Comparison of ENCODE assay signal across 23 cellular contexts in genomic region chr13:101755228-101755887, GRCh38.
"Had no signal": no experiment of that assay in that cellular context is flagged by ENCODE, and none has a peak within 500 bp of the region (broad histone marks: within the 10 kb centered on the region; RNA-seq: fewer than 3 reads in every experiment).

No MANE protein-coding gene starts in this region.

- H3K4me1 ChIP-seq: psoas muscle, tibial nerve, uterus had no signal

- FAIRE-seq: frontal cortex had no signal

- ATAC-seq: activated CD4-positive, CD25-positive, alpha-beta regulatory T cell treated with anti-CD3 and anti-CD28 coated beads, Interleukin-2, amount 50 U/mL, for 24 hours; left colon; naive thymus-derived CD4-positive, alpha-beta T cell; psoas muscle; right cardiac atrium had no signal

- H3K27ac Mint-ChIP-seq: activated naive CD4-positive, alpha-beta T cell treated with anti-CD3 and anti-CD28 coated beads, Interleukin-2, amount 50 U/mL, for 24 hours; naive thymus-derived CD4-positive, alpha-beta T cell; stimulated activated naive CD8-positive, alpha-beta T cell treated with anti-CD3 and anti-CD28 coated beads, Interleukin-15, Interleukin-2, amounts not matched to agents 100 ng/mL and 50 ng/mL, for 24 hours had no signal

- H3K4me3 Mint-ChIP-seq: activated naive CD4-positive, alpha-beta T cell treated with anti-CD3 and anti-CD28 coated beads, Interleukin-2, amount 50 U/mL, for 24 hours; naive thymus-derived CD4-positive, alpha-beta T cell; stimulated activated naive CD8-positive, alpha-beta T cell treated with anti-CD3 and anti-CD28 coated beads, Interleukin-15, Interleukin-2, amounts not matched to agents 100 ng/mL and 50 ng/mL, for 24 hours had no signal

- H3K9me3 Mint-ChIP-seq: activated naive CD4-positive, alpha-beta T cell treated with anti-CD3 and anti-CD28 coated beads, Interleukin-2, amount 50 U/mL, for 24 hours; naive thymus-derived CD4-positive, alpha-beta T cell; stimulated activated naive CD8-positive, alpha-beta T cell treated with anti-CD3 and anti-CD28 coated beads, Interleukin-15, Interleukin-2, amounts not matched to agents 100 ng/mL and 50 ng/mL, for 24 hours had no signal

- H3K9me3 ChIP-seq: psoas muscle, tibial nerve, uterus had no signal

- H3K4me3 ChIP-seq: dorsolateral prefrontal cortex, psoas muscle, skin epidermis, tibial nerve, uterus had no signal

- H3K36me3 Mint-ChIP-seq: activated naive CD4-positive, alpha-beta T cell treated with anti-CD3 and anti-CD28 coated beads, Interleukin-2, amount 50 U/mL, for 24 hours; naive thymus-derived CD4-positive, alpha-beta T cell had no signal

- H3K27me3 ChIP-seq: dorsolateral prefrontal cortex, tibial nerve, uterus had no signal

- H3K4me1 Mint-ChIP-seq: activated naive CD4-positive, alpha-beta T cell treated with anti-CD3 and anti-CD28 coated beads, Interleukin-2, amount 50 U/mL, for 24 hours; naive thymus-derived CD4-positive, alpha-beta T cell had no signal

- H3K27ac ChIP-seq: dorsolateral prefrontal cortex, epithelial cell of prostate, psoas muscle, skin epidermis, tibial nerve, uterus had no signal

- H3K36me3 ChIP-seq: tibial nerve, uterus had no signal

- DNase-seq: activated CD4-positive, alpha-beta T cell treated with anti-CD3 and anti-CD28 coated beads, Interleukin-2, amount 50 U/mL, for 1 hour; activated CD8-positive, alpha-beta memory T cell treated with anti-CD3 and anti-CD28 coated beads, Interleukin-2, amount 50 U/mL, for 48 hours; activated effector memory CD4-positive, alpha-beta T cell treated with anti-CD3 and anti-CD28 coated beads, Interleukin-2, amount 50 U/mL, for 16 hours; activated T-cell treated with anti-CD3 and anti-CD28 coated beads, Interleukin-2, amount 50 U/mL, for 48 hours; dorsolateral prefrontal cortex; islet precursor cell; left colon; mammary epithelial cell; naive thymus-derived CD4-positive, alpha-beta T cell; psoas muscle; right cardiac atrium; stimulated activated CD4-positive, alpha-beta T cell treated with anti-CD3 and anti-CD28 coated beads, Interleukin-15, amount 100 ng/mL, for 24 hours; stimulated activated CD4-positive, alpha-beta T cell treated with anti-CD3 and anti-CD28 coated beads, Interleukin-2, amount 100 ng/mL, for 48 hours; T-helper 1 cell; T-helper 9 cell; uterus had no signal
